ENCODE assay signal across 1 cellular context in the genomic region with DNA sequence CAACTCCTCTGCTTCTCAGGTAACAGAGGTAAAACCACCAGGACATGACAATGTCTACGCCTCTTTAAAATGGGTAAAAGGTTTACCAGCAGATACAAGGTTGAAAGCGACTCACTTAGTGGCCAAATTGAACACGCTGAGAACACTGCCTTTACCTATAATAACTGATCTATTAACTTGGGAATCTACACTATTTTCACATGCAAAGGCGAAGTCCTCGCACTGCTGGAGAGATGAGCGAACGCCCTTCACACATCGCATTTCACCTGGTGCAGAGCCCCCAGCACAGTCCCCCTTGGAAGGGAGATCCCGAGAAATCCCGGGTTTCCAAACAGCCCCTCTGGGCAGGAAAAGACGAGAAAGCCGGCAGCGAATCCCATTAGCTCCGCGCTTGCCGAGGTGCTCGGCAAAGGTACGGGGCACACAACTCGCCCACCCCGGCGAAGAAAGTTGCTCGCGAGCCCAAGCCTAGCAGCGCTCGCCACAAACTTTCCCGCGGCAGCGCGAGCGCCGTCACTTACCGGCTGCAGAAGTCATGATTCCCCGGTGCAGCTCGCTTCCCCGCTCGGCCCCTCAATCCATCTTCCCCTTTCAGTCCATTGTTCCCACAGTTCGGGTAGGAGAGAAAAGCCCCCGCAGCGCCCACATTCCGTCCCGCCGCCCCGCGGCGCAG.
TF ChIP-seq lines count a peak whose summit lies in the region.

No MANE protein-coding gene starts in this region.

TF ChIP-seq in GM23338, 12 proteins besides CTCF, POLR2A, EP300 and RAD21 (continued from another document):
- no peak for TF ChIP-seq ETS1 (IDR thresholded peaks at IDR 0.05)
- TF ChIP-seq NANOG (IDR thresholded peaks at IDR 0.05; ENCODE audit: borderline replicate concordance), result no peak
- TF ChIP-seq ZNF462 (CRISPR knock-in tag; IDR thresholded peaks at IDR 0.05), result no peak
- TF ChIP-seq JUNB (IDR thresholded peaks at IDR 0.05; ENCODE audit: unreplicated experiment), result no peak
- no peak for TF ChIP-seq EZH2phosphoT487 (IDR thresholded peaks at IDR 0.05; ENCODE audit: unreplicated experiment)
